Comparison of ENCODE assay signal across 8 cellular contexts in genomic region chrX:41334866-41335589, GRCh38. TPM values are rescaled to one million over a fixed set of nuclear protein-coding genes. Genes with fewer than 3 reads are reported as not detected.
A peak's percentile ranks its signal among the peaks of the same experiment; 100 is the strongest.
DNase-seq lines count a peak whose midpoint lies in the region; ATAC-seq and TF ChIP-seq lines count a peak whose summit lies in the region.

No MANE protein-coding gene starts in this region.

- H3K4me1 ChIP-seq in left ventricle myocardium inferior = peaks cover 50% of the 10 kb centered on the region

- in situ Hi-C loops in SK-MEL-5 (cut with HindIII; ENCODE audit: low pct_unique_long_range_greater_than_20kb, low sequenced_read_pairs) = no loop called here

- peak overlapping the region; percentile 99 for H3K27ac ChIP-seq in left ventricle myocardium inferior (replicated peaks)

- peak; percentile 8 for ATAC-seq in HG02642 (IDR thresholded peaks at IDR 0.05; ENCODE audit: poor library complexity, unreplicated experiment)
- no peak for ATAC-seq in HG03175 (IDR thresholded peaks at IDR 0.05; ENCODE audit: unreplicated experiment)
- no peak for ATAC-seq in HG03139 (IDR thresholded peaks at IDR 0.05; ENCODE audit: unreplicated experiment)

- peak overlapping the region; percentile 91 for H3K4me3 ChIP-seq in left ventricle myocardium inferior

- TF ChIP-seq CTCF in left ventricle myocardium inferior (IDR thresholded peaks at IDR 0.05; ENCODE audit: borderline replicate concordance) = no peak

- intact Hi-C loops in left ventricle myocardium inferior (cut with micrococcal nuclease) = no loop called here

- peaks cover 13% of the 10 kb centered on the region for H3K36me3 ChIP-seq in left ventricle myocardium inferior

- H3K27me3 ChIP-seq in left ventricle myocardium inferior (ENCODE audit: low read depth) = no peaks in the 10 kb centered on the region

- no peaks in the 10 kb centered on the region for H3K9me3 ChIP-seq in left ventricle myocardium inferior (replicated peaks)

- DNase-seq in GM03348 (ENCODE audit: low spot score) = peak; percentile 65
- DNase-seq in SK-MEL-5 (ENCODE audit: low read depth, low spot score) = peak; percentile 50
- DNase-seq in activated naive CD8-positive, alpha-beta T cell treated with anti-CD3 and anti-CD28 coated beads, Interleukin-2, amount 50 U/mL, for 16 hours (ENCODE audit: low read depth, low spot score) = peak; percentile 20
- peak; percentile 50 for DNase-seq in left ventricle myocardium inferior
- DNase-seq in retina = peak; percentile 52

RNA-seq across cellular contexts. Expression of gene DDX3X, which starts 1.1 kb away (rescaled TPM):
- 151 and 204 TPM in 2 replicates for total RNA-seq in SK-MEL-5 (2014; rRNA removed; shearing (Covaris generic))
- 141 and 214 TPM in 2 replicates for polyA plus RNA-seq in SK-MEL-5 (2015; cell fraction: cytosol; rRNA removed)
- 273 and 331 TPM in 2 replicates for polyA plus RNA-seq in SK-MEL-5 (2015; cell fraction: nucleus; rRNA removed)
- total RNA-seq in left ventricle myocardium inferior = 138 TPM
